26 cellular contexts compared by ENCODE assay signal in the genomic region with DNA sequence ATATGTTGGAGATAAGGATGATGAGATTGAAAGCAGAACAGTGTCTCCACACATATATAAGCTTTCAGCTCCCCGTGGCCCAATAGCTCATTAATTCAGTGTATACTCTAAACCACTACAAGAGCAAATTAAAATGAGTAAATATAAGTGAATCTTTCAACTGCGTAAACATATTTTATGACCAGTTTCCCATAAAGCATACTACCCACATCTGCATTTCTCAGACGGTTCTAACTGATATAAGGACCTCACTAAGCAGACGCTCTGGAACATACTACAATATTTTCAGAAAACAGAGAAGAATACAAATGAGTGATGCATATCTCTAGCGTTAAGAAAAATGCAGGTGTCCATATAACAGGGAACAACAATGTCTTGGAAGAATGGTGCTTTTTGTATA.
DNase-seq lines count a peak whose midpoint lies in the region; ATAC-seq, FAIRE-seq and TF ChIP-seq lines count a peak whose summit lies in the region.
"Had no signal": no experiment of that assay in that cellular context is flagged by ENCODE, and none has a peak within 500 bp of the region (broad histone marks: within the 10 kb centered on the region; RNA-seq: fewer than 3 reads in every experiment).

No MANE protein-coding gene starts in this region.

- RAD21 ChIA-PET in GM12878 (lab: Charles Lee; ENCODE audit: unreplicated experiment), result interaction anchor here (0.9 kb wide), 1 partner anchor 138 kb away, joined by 3 read pairs; no protein-coding TSS in a partner anchor

- H3K4me2 ChIP-seq in GM12878 (ENCODE audit: control insufficient read depth, insufficient read depth), result no peak overlapping the region
- peak overlapping the region; percentile 33 for H3K4me2 ChIP-seq in osteoblast (ENCODE audit: insufficient read depth, low read length)
- H3K4me2 ChIP-seq: SK-N-SH had no signal

- DNase-seq in activated naive CD4-positive, alpha-beta T cell treated with anti-CD3 and anti-CD28 coated beads, Interleukin-2, amount 50 U/mL, for 72 hours (ENCODE audit: low spot score in 2 of 2), result no peak
- DNase-seq in GM12878 (ENCODE audit: low read depth, low spot score) (no peak), osteoblast (ENCODE audit: insufficient read length, low spot score, missing footprints) (no peak), sciatic nerve (ENCODE audit: low spot score) (no peak), lower leg skin (ENCODE audit: low spot score in 2 of 2) (no peak), natural killer cell (no peak)
- DNase-seq in activated T-cell treated with anti-CD3 and anti-CD28 coated beads, Interleukin-2, amount 50 U/mL, for 1 hour, result no peak
- DNase-seq: AML-193; C1 segment of cervical spinal cord; CD8-positive, alpha-beta memory T cell; GDM1; KG1; NCI-H1092 treated with DMSO at 0.1 percent for 48 hours; NCI-H146; NCI-H2029; NCI-H2227 treated with DMSO at 0.1 percent for 48 hours; NCI-H510A treated with DMSO at 0.1 percent for 48 hours; NCI-H774; NK-92 treated with Interleukin-12 subunit alpha and Interleukin-12 subunit beta, amount 100 ng/mL, for 24 hours; SHP77 treated with DMSO at 0.1 percent for 48 hours; SK-N-SH had no signal

- no peaks in the 10 kb centered on the region for H3K9me3 ChIP-seq in GM12878 (replicated peaks; ENCODE audit: control insufficient read depth, insufficient read depth, low read length)
- no peaks in the 10 kb centered on the region for H3K9me3 ChIP-seq in osteoblast (ENCODE audit: low read depth, low read length)
- H3K9me3 ChIP-seq: SK-N-SH had no signal

- TSS peak; percentile 8 for BruUV-seq in GM12878 (replicated peaks; lab: Mats Ljungman, UMichigan)

- H3K27me3 Mint-ChIP-seq in activated naive CD4-positive, alpha-beta T cell treated with anti-CD3 and anti-CD28 coated beads, Interleukin-2, amount 50 U/mL, for 24 hours, result no peaks in the 10 kb centered on the region
- H3K27me3 Mint-ChIP-seq in natural killer cell (ENCODE audit: low read depth in 2 of 2), result no peaks in the 10 kb centered on the region
- H3K27me3 Mint-ChIP-seq: CD8-positive, alpha-beta memory T cell had no signal

- no peak overlapping the region for H3K4me3 Mint-ChIP-seq in activated naive CD4-positive, alpha-beta T cell treated with anti-CD3 and anti-CD28 coated beads, Interleukin-2, amount 50 U/mL, for 24 hours
- no peak overlapping the region for H3K4me3 Mint-ChIP-seq in natural killer cell
- H3K4me3 Mint-ChIP-seq: CD8-positive, alpha-beta memory T cell had no signal

- SMC1A ChIA-PET in GM12878 (lab: Charles Lee; ENCODE audit: uncharacterized antibody, unreplicated experiment), result interaction anchor here (1.1 kb wide), 1 partner anchor 12 kb away, joined by 3 read pairs; no protein-coding TSS in a partner anchor

- no peaks in the 10 kb centered on the region for H3K79me2 ChIP-seq in GM12878 (ENCODE audit: control insufficient read depth, insufficient read depth, low read length)
- H3K79me2 ChIP-seq in osteoblast (ENCODE audit: insufficient read depth, low read length), result peaks cover 18% of the 10 kb centered on the region

- POLR2A ChIA-PET in GM12878 (lab: Charles Lee), result interaction anchor here (1.8 kb wide), 1 partner anchor 101 kb away, joined by 4 read pairs; no protein-coding TSS in a partner anchor

- H3K9me3 Mint-ChIP-seq in activated naive CD4-positive, alpha-beta T cell treated with anti-CD3 and anti-CD28 coated beads, Interleukin-2, amount 50 U/mL, for 24 hours, result no peaks in the 10 kb centered on the region
- H3K9me3 Mint-ChIP-seq in activated naive CD4-positive, alpha-beta T cell treated with anti-CD3 and anti-CD28 coated beads, Interleukin-2, amount 50 U/mL, for 72 hours, result no peaks in the 10 kb centered on the region
- H3K9me3 Mint-ChIP-seq in natural killer cell, result no peaks in the 10 kb centered on the region
- H3K9me3 Mint-ChIP-seq: CD8-positive, alpha-beta memory T cell had no signal

- in situ Hi-C loops in GM12878 (cut with MboI), result no loop called here

- H3K4me3 ChIP-seq in GM12878, result no peak overlapping the region
- no peak overlapping the region for H3K4me3 ChIP-seq in osteoblast (ENCODE audit: insufficient read depth, low read length)
- no peak overlapping the region for H3K4me3 ChIP-seq in lower leg skin (ENCODE audit: low read depth, poor library complexity, severe bottlenecking)

- H3K27ac ChIP-seq in GM12878 (ENCODE audit: control insufficient read depth, insufficient read depth) (no peak overlapping the region), osteoblast (ENCODE audit: low read depth, low read length) (no peak overlapping the region)
- H3K27ac ChIP-seq: 22Rv1, RWPE1 had no signal

- no peak for TF ChIP-seq EP300 in GM12878 (IDR thresholded peaks at IDR 0.05; ENCODE audit: borderline replicate concordance in 1 of 2, control insufficient read depth in 1 of 2, low read depth in 2 of 2, low read length in 2 of 2)

- no peak for TF ChIP-seq RAD21 in GM12878 (IDR thresholded peaks at IDR 0.05; ENCODE audit: insufficient read depth, low read depth, low read length)

- no peak overlapping the region for H2AFZ ChIP-seq in GM12878 (ENCODE audit: control insufficient read depth, low read depth, low read length)
- no peak overlapping the region for H2AFZ ChIP-seq in osteoblast (ENCODE audit: low read length)

- TF ChIP-seq POLR2A in GM12878 (IDR thresholded peaks at IDR 0.05; ENCODE audit: low read depth, low read length) (no peak), lower leg skin (IDR thresholded peaks at IDR 0.05) (no peak)

- CTCF ChIA-PET in GM12878 (lab: Yijun Ruan, JAX), result no interaction called here

- no peaks in the 10 kb centered on the region for H3K4me1 Mint-ChIP-seq in activated naive CD4-positive, alpha-beta T cell treated with anti-CD3 and anti-CD28 coated beads, Interleukin-2, amount 50 U/mL, for 24 hours
- H3K4me1 Mint-ChIP-seq in natural killer cell, result peaks cover 0 to 5% of the 10 kb centered on the region in 2 donors

- ATAC-seq in activated naive CD4-positive, alpha-beta T cell treated with anti-CD3 and anti-CD28 coated beads, Interleukin-2, amount 50 U/mL, for 72 hours, result no peak
- no peak for ATAC-seq in GM12878
- ATAC-seq in sciatic nerve, result no peak
- no peak for ATAC-seq in natural killer cell

- H3K27me3 ChIP-seq in GM12878 (replicated peaks in 1 of 2; ENCODE audit: control insufficient read depth in 2 of 2, insufficient read depth in 2 of 2, low read length in 1 of 2) (no peaks in the 10 kb centered on the region), osteoblast (ENCODE audit: insufficient read depth, low read length) (no peaks in the 10 kb centered on the region)

- H3K9ac ChIP-seq in GM12878 (ENCODE audit: control insufficient read depth, insufficient read depth, low read length), result no peak overlapping the region
- H3K9ac ChIP-seq: SK-N-SH had no signal

- H3K4me1 ChIP-seq in GM12878 (ENCODE audit: control insufficient read depth, insufficient read depth, low read length), result no peaks in the 10 kb centered on the region
- peaks cover 15% of the 10 kb centered on the region for H3K4me1 ChIP-seq in osteoblast (ENCODE audit: insufficient read depth, low read length)

- H3K36me3 Mint-ChIP-seq in activated naive CD4-positive, alpha-beta T cell treated with anti-CD3 and anti-CD28 coated beads, Interleukin-2, amount 50 U/mL, for 24 hours, result peaks cover 14% of the 10 kb centered on the region
- no peaks in the 10 kb centered on the region for H3K36me3 Mint-ChIP-seq in activated naive CD4-positive, alpha-beta T cell treated with anti-CD3 and anti-CD28 coated beads, Interleukin-2, amount 50 U/mL, for 72 hours
- peaks cover 6% of the 10 kb centered on the region for H3K36me3 Mint-ChIP-seq in natural killer cell

- H3K36me3 ChIP-seq in GM12878 (ENCODE audit: control insufficient read depth in 2 of 2, insufficient read depth in 2 of 2, low read length in 1 of 2) (peaks cover 8 to 31% of the 10 kb centered on the region in 2 experiments; a peak in 3 of 4 replicates), osteoblast (ENCODE audit: insufficient read depth, low read length) (peaks cover 48% of the 10 kb centered on the region)

- FAIRE-seq in GM12878 (lab: Jason Lieb, UNC), result no peak
- FAIRE-seq: GM19239, H1 had no signal

- 86% methylated on average over 5 of the region's 5 CpGs for WGBS in GM12878 (ENCODE audit: insufficient coverage, insufficient replicate concordance, low lambda C conversion rate, missing lambda C conversion rate)
- 92 to 93% methylated on average over 5 of the region's 5 CpGs for WGBS in lower leg skin, 2 donors

- intact Hi-C loops in GM12878 (cut with micrococcal nuclease; ENCODE audit: unreplicated experiment), result no loop called here
- intact Hi-C loops in sciatic nerve (cut with DNase I), result no loop called here
- intact Hi-C loops in lower leg skin (cut with DNase I; ENCODE audit: low total_unique reads), result no loop called here
- intact Hi-C loops in natural killer cell (cut with micrococcal nuclease), result no loop called here

- H4K20me1 ChIP-seq in GM12878 (ENCODE audit: control insufficient read depth, insufficient read depth), result no peaks in the 10 kb centered on the region
- no peaks in the 10 kb centered on the region for H4K20me1 ChIP-seq in osteoblast (ENCODE audit: insufficient read depth, low read length)

- TF ChIP-seq CTCF in GM12878 (IDR thresholded peaks at IDR 0.05 in 2 of 3, conservative IDR thresholded peaks at IDR 0.05 in 1 of 3; ENCODE audit: control insufficient read depth in 2 of 3, extremely low read depth in 1 of 3, insufficient read depth in 1 of 3, low read depth in 3 of 3, low read length in 3 of 3) (no peak), osteoblast (IDR thresholded peaks at IDR 0.05; ENCODE audit: extremely low read depth, low read depth, low read length) (no peak), lower leg skin (IDR thresholded peaks at IDR 0.05) (no peak), natural killer cell (IDR thresholded peaks at IDR 0.05) (no peak)

- H3K27ac Mint-ChIP-seq in activated naive CD4-positive, alpha-beta T cell treated with anti-CD3 and anti-CD28 coated beads, Interleukin-2, amount 50 U/mL, for 24 hours, result peak overlapping the region; percentile 5
- H3K27ac Mint-ChIP-seq in activated naive CD4-positive, alpha-beta T cell treated with anti-CD3 and anti-CD28 coated beads, Interleukin-2, amount 50 U/mL, for 72 hours, result no peak overlapping the region
- no peak overlapping the region for H3K27ac Mint-ChIP-seq in natural killer cell

TF ChIP-seq in GM12878, 131 proteins besides CTCF, POLR2A, EP300 and RAD21 (continues in another document):
- TF ChIP-seq MYC (IDR thresholded peaks at IDR 0.05; ENCODE audit: insufficient read depth, insufficient read length, insufficient replicate concordance, low read length, severe bottlenecking) (no peak), DPF2 (IDR thresholded peaks at IDR 0.05) (no peak), RB1 (IDR thresholded peaks at IDR 0.05; ENCODE audit: borderline replicate concordance) (no peak), SP1 (IDR thresholded peaks at IDR 0.05; ENCODE audit: low read depth, low read length) (no peak), BCL11A (IDR thresholded peaks at IDR 0.05; ENCODE audit: low read depth, low read length) (no peak), SREBF2 (IDR thresholded peaks at IDR 0.05; ENCODE audit: low read length) (no peak), EED (IDR thresholded peaks at IDR 0.05; ENCODE audit: low read depth) (no peak), NRF1 (conservative IDR thresholded peaks at IDR 0.05; ENCODE audit: low read depth, low read length) (no peak), RUNX3 (IDR thresholded peaks at IDR 0.05; ENCODE audit: low read length) (no peak), ZNF274 (IDR thresholded peaks at IDR 0.05; ENCODE audit: insufficient read depth, insufficient read length) (no peak)
